In the genomic region with DNA sequence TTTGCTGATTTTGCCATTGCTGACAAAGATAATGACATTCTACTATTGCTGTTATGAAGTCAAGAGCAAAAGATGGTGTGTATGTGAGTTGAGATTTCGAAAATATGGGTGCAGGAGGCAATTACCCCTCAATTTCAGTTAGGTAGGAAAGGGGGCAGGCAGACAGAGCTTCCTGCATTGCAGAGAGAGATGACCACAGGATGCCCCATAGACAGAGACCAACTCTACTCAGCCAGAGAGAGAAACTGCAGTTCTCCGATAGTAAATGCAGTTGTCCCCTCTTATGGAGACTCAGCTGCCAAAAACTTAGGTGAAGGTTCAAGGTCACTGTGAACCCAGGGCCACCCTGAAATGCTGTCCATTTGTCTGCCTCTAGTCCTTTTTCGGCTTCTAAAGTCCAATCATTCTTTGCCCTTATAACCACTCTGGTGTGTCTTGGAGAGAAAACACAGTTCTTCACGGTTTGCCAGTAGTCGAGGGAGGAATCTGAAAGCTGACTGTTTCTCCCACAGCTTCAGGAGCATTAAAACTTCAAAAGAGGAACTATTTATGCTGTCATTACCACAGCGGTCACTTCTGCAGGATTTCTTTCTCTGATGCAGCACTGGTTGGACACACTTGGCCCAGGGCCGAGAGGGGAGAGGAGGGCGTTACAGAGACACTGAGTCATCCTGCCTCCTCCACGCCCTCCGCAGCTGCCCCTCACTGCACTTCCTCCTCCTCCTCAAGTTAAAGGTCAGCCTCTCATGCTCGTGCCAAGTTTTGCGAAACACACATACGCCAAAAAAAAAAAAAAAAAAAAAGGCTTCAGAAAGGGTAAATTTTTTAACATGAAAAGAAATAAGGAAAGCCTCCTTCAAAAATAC, we compare ENCODE assay signal across 8 cellular contexts.
DNase-seq lines count a peak whose midpoint lies in the region; ATAC-seq and TF ChIP-seq lines count a peak whose summit lies in the region.

No MANE protein-coding gene starts in this region.

- H4K20me1 ChIP-seq in IMR-90 (ENCODE audit: insufficient read depth, low read length) (no peaks in the 10 kb centered on the region), neural progenitor cell (ENCODE audit: low read depth) (no peaks in the 10 kb centered on the region)

- TF ChIP-seq CTCF in IMR-90 (conservative IDR thresholded peaks at IDR 0.05; ENCODE audit: low read depth, low read length) (no peak), fibroblast of pulmonary artery (IDR thresholded peaks at IDR 0.05; ENCODE audit: low read length, missing control alignments) (no peak), neural progenitor cell (IDR thresholded peaks at IDR 0.05) (no peak)

- H3K36me3 ChIP-seq in IMR-90 (ENCODE audit: control insufficient read depth, insufficient read depth, low read length): no peaks in the 10 kb centered on the region
- H3K36me3 ChIP-seq in neural progenitor cell: no peaks in the 10 kb centered on the region
- no peaks in the 10 kb centered on the region for H3K36me3 ChIP-seq in urinary bladder (ENCODE audit: insufficient read depth)

- H3K4me3 ChIP-seq in IMR-90 (ENCODE audit: insufficient read depth, low read depth, low read length): no peak overlapping the region
- no peak overlapping the region for H3K4me3 ChIP-seq in fibroblast of pulmonary artery (replicated peaks; ENCODE audit: low read depth, low read length)
- no peak overlapping the region for H3K4me3 ChIP-seq in neural progenitor cell
- no peak overlapping the region for H3K4me3 ChIP-seq in urinary bladder (ENCODE audit: low read depth, low read length)

- peaks cover 3% of the 10 kb centered on the region for H3K9me3 Mint-ChIP-seq in neural progenitor cell

- intact Hi-C loops in IMR-90 (cut with micrococcal nuclease): no loop called here

- peak overlapping the region; percentile 36 for H3K27ac Mint-ChIP-seq in neural progenitor cell

- CTCF ChIA-PET in IMR-90 (lab: Yijun Ruan, JAX): interaction anchor here (0.6 to 0.7 kb wide), 2 partner anchors 319 to 649 kb away, joined by 3 to 5 read pairs; no protein-coding TSS in a partner anchor

- H3F3A ChIP-seq in neural progenitor cell (ENCODE audit: low read depth): no peaks in the 10 kb centered on the region

- H3K9me1 ChIP-seq in IMR-90 (ENCODE audit: insufficient read depth, low read length): peaks cover 6% of the 10 kb centered on the region

- H3K14ac ChIP-seq in IMR-90 (replicated peaks; ENCODE audit: low read depth, low read length): peak overlapping the region; percentile 44; the same call in 1 of the 2 replicates

- H2BK5ac ChIP-seq in IMR-90 (ENCODE audit: low read depth, low read length, poor library complexity, severe bottlenecking): peak overlapping the region; percentile 4

- dilution Hi-C loops in IMR-90 (cut with HindIII; ENCODE audit: low sequenced_read_pairs, unreplicated experiment): no loop called here

- no peak overlapping the region; the same call in 1 of the 2 replicates for H3K18ac ChIP-seq in IMR-90 (ENCODE audit: low read depth, low read length)

- TF ChIP-seq POLR2A in IMR-90 (IDR thresholded peaks at IDR 0.05; ENCODE audit: low read depth, low read length): no peak

- H3K27ac ChIP-seq in IMR-90 (ENCODE audit: insufficient read depth, low read length) (no peak overlapping the region; the same call in 1 of the 2 replicates), neural progenitor cell (no peak overlapping the region), urinary bladder (ENCODE audit: low read depth) (peak overlapping the region; percentile 7)

- peak overlapping the region; percentile 53; the same call in 1 of the 2 replicates for H2BK20ac ChIP-seq in IMR-90 (ENCODE audit: low read depth, low read length)

- H2AK9ac ChIP-seq in IMR-90 (replicated peaks; ENCODE audit: low read depth, low read length, poor library complexity): no peak overlapping the region

- no peaks in the 10 kb centered on the region for H3K9me3 ChIP-seq in IMR-90 (ENCODE audit: control insufficient read depth, insufficient read depth, low read length)
- no peaks in the 10 kb centered on the region for H3K9me3 ChIP-seq in neural progenitor cell (ENCODE audit: low read depth)

- no peak for TF ChIP-seq RAD21 in IMR-90 (IDR thresholded peaks at IDR 0.05; ENCODE audit: low read length)

- POLR2A ChIA-PET in IMR-90 (lab: Charles Lee; ENCODE audit: unreplicated experiment): no interaction called here

- no peaks in the 10 kb centered on the region for H3K27me3 ChIP-seq in IMR-90 (ENCODE audit: control insufficient read depth, insufficient read depth, low read length)
- no peaks in the 10 kb centered on the region for H3K27me3 ChIP-seq in neural progenitor cell

- H3K4me2 ChIP-seq in IMR-90 (ENCODE audit: low read depth, low read length) (peak overlapping the region; percentile 38), neural progenitor cell (no peak overlapping the region)

- peak overlapping the region in 1 of 2 experiments; percentile 27; a peak in 1 of 4 replicates for H4K8ac ChIP-seq in IMR-90 (ENCODE audit: low read depth in 2 of 2, low read length in 2 of 2)

- H3K56ac ChIP-seq in IMR-90 (ENCODE audit: extremely low read depth, insufficient read depth, low read length): no peak overlapping the region

- DNase-seq in GM04504 (ENCODE audit: low read depth): peak; percentile 94
- peak; percentile 92 for DNase-seq in IMR-90
- peak; percentile 62 for DNase-seq in activated CD4-positive, CD25-positive, alpha-beta regulatory T cell treated with anti-CD3 and anti-CD28 coated beads, Interleukin-2, amount 50 U/mL, for 72 hours
- peak; percentile 99 for DNase-seq in fibroblast of pulmonary artery (ENCODE audit: low read depth)
- DNase-seq in neural progenitor cell (ENCODE audit: low spot score): no peak
- no peak for DNase-seq in stimulated activated naive CD4-positive, alpha-beta T cell (lab: John Stamatoyannopoulos, UW)

- H2BK15ac ChIP-seq in IMR-90 (ENCODE audit: low read depth, low read length): no peak overlapping the region

- ATAC-seq in GM21737 (IDR thresholded peaks at IDR 0.05; ENCODE audit: unreplicated experiment) (peak; percentile 95), IMR-90 (ENCODE audit: low read depth) (peak; percentile 95)

- H3K9ac ChIP-seq in IMR-90 (ENCODE audit: low read depth, low read length) (no peak overlapping the region), neural progenitor cell (no peak overlapping the region)

- H3K79me2 ChIP-seq in neural progenitor cell (ENCODE audit: low read depth): no peaks in the 10 kb centered on the region

- no peak overlapping the region for H2AK5ac ChIP-seq in IMR-90 (ENCODE audit: low read depth, low read length)

- H3K79me1 ChIP-seq in IMR-90 (ENCODE audit: low read depth in 1 of 2, low read length in 2 of 2): no peaks in the 10 kb centered on the region

- peak overlapping the region; percentile 29; the same call in 1 of the 2 replicates for H3K4ac ChIP-seq in IMR-90 (ENCODE audit: low read depth, low read length)

- peak overlapping the region; percentile 30; the same call in 1 of the 2 replicates for H3K23ac ChIP-seq in IMR-90 (ENCODE audit: low read depth, low read length)

- H2BK120ac ChIP-seq in IMR-90 (ENCODE audit: low read depth, low read length): peak overlapping the region; percentile 36; the same call in 1 of the 2 replicates

- H3K36me3 Mint-ChIP-seq in neural progenitor cell: no peaks in the 10 kb centered on the region

- peaks cover 6% of the 10 kb centered on the region for H3K27me3 Mint-ChIP-seq in neural progenitor cell (ENCODE audit: insufficient read depth, low read depth)

- H4K91ac ChIP-seq in IMR-90 (ENCODE audit: insufficient read depth, low read depth, low read length): no peak overlapping the region

- in situ Hi-C loops in IMR-90 (cut with MboI; ENCODE audit: low sequenced_read_pairs): no loop called here

- H3K4me1 ChIP-seq in IMR-90 (ENCODE audit: control insufficient read depth, insufficient read depth, low read length) (peaks cover 15% of the 10 kb centered on the region), neural progenitor cell (no peaks in the 10 kb centered on the region), urinary bladder (ENCODE audit: insufficient read depth) (no peaks in the 10 kb centered on the region)

- no peak overlapping the region for H4K5ac ChIP-seq in IMR-90 (ENCODE audit: low read depth, low read length)

- no TSS peak for BruUV-seq in IMR-90 (replicated peaks; lab: Mats Ljungman, UMichigan)

- no CpG with 5 or more reads among the region's 13 CpGs for WGBS in IMR-90 (ENCODE audit: extremely low coverage in 2 of 2, insufficient read length in 1 of 2), 2 experiments
- 11% methylated on average over 13 of the region's 13 CpGs for WGBS in urinary bladder

- no peak overlapping the region for H3K4me3 Mint-ChIP-seq in neural progenitor cell

- H3K4me1 Mint-ChIP-seq in neural progenitor cell: peaks cover 26% of the 10 kb centered on the region

- H2AFZ ChIP-seq in IMR-90 (replicated peaks; ENCODE audit: low read length, poor library complexity): peak overlapping the region; percentile 67
- no peak overlapping the region for H2AFZ ChIP-seq in neural progenitor cell (replicated peaks)

TF ChIP-seq in IMR-90, 13 proteins besides CTCF, POLR2A, EP300 and RAD21:
- TF ChIP-seq BHLHE40 (IDR thresholded peaks at IDR 0.05; ENCODE audit: low read depth, low read length) (peak; percentile 62; the same call in 1 of the 2 replicates), CEBPB (IDR thresholded peaks at IDR 0.05; ENCODE audit: low read depth, low read length) (peak; percentile 39; the same call in 1 of the 2 replicates), FOS (IDR thresholded peaks at IDR 0.05; ENCODE audit: low read depth, low read length) (peak; percentile 52; the same call in 1 of the 2 replicates), MAFK (IDR thresholded peaks at IDR 0.05; ENCODE audit: low read depth, low read length) (no peak), MAZ (IDR thresholded peaks at IDR 0.05; ENCODE audit: borderline replicate concordance, low read depth, low read length) (peak; percentile 34; the same call in 1 of the 2 replicates), CHD1 (IDR thresholded peaks at IDR 0.05; ENCODE audit: low read depth, low read length) (no peak)
- TF ChIP-seq, protein P1, sequence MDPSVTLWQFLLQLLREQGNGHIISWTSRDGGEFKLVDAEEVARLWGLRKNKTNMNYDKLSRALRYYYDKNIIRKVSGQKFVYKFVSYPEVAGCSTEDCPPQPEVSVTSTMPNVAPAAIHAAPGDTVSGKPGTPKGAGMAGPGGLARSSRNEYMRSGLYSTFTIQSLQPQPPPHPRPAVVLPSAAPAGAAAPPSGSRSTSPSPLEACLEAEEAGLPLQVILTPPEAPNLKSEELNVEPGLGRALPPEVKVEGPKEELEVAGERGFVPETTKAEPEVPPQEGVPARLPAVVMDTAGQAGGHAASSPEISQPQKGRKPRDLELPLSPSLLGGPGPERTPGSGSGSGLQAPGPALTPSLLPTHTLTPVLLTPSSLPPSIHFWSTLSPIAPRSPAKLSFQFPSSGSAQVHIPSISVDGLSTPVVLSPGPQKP (IDR thresholded peaks at IDR 0.05; ENCODE audit: borderline replicate concordance, low read depth, low read length): no peak

Comparison
In these comparisons a context has a peak if more than half of its experiments do, and no peak if none do; other contexts are left out.
1. DNase-seq: peak in GM04504 (single experiment), IMR-90 (single experiment), activated CD4-positive, CD25-positive, alpha-beta regulatory T cell treated with anti-CD3 and anti-CD28 coated beads, Interleukin-2, amount 50 U/mL, for 72 hours (single experiment) and fibroblast of pulmonary artery (single experiment); none in neural progenitor cell (single experiment) and stimulated activated naive CD4-positive, alpha-beta T cell (0 of 6).